Comparison of ENCODE assay signal across 9 cellular contexts in the genomic region with DNA sequence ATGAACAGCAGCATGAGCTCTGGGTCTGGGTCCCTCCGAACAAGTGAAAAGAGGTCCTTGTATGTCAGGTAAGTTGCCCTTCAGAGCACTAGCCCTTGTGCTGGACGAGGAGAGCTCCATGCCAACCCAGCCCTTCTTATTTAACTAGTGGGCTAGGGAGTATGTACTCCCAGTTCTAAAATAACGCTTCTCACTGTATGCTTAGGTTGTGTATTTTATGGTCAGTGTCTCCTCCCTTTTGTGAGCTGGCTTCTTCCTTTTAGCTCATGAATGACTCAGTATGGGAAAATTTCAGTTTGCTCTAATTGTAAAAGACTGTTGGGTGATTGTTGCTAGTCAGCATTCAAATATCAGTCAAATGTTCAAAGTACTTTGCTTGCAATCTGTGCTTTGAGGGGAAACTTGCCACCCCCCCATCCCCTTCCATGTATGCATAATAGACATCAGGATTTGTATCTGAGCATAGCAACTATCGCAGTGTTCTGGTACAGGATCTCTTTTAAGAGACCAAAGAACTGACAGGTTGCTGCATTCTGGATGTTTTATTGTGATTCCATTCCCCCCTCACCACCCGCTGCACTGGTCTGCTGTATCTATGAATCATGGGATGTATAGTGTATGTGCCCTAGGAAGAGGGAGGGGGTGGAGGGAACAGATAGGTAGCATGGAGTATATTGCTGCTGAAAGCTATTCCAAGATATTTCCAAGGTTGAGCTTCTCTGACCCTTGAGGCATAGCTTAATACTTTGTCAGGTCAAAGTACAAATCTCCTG. TPM values are rescaled to one million over a fixed set of nuclear protein-coding genes. Genes with fewer than 3 reads are reported as not detected.
DNase-seq lines count a peak whose midpoint lies in the region; ATAC-seq and TF ChIP-seq lines count a peak whose summit lies in the region.
"Had no signal": no experiment of that assay in that cellular context is flagged by ENCODE, and none has a peak within 500 bp of the region (broad histone marks: within the 10 kb centered on the region; RNA-seq: fewer than 3 reads in every experiment).

No MANE protein-coding gene starts in this region.

- H4K8ac ChIP-seq in trophoblast cell (ENCODE audit: low read depth, low read length), result no peak overlapping the region

- no peaks in the 10 kb centered on the region for H3K79me1 ChIP-seq in trophoblast cell (ENCODE audit: low read length)

- TF ChIP-seq CTCF in RWPE1 (conservative IDR thresholded peaks at IDR 0.05; ENCODE audit: low read depth) (no peak), fibroblast of mammary gland (conservative IDR thresholded peaks at IDR 0.05; ENCODE audit: control insufficient read depth, insufficient read depth, low read depth, low read length) (no peak)

- H3K27me3 ChIP-seq in trophoblast cell (ENCODE audit: insufficient read depth, low read length), result no peaks in the 10 kb centered on the region
- H3K27me3 ChIP-seq: gastrocnemius medialis had no signal

- DNase-seq in ELR (ENCODE audit: low read depth), result peak; percentile 81
- peak; percentile 30 for DNase-seq in RWPE1 (ENCODE audit: low spot score)
- DNase-seq in fibroblast of mammary gland (ENCODE audit: low read depth), result peak; percentile 87
- no peak for DNase-seq in trophoblast cell
- no peak for DNase-seq in SIG-M5 (lab: John Stamatoyannopoulos, UW)
- DNase-seq in NCI-H2107 treated with DMSO at 0.1 percent for 48 hours (lab: John Stamatoyannopoulos, UW; ENCODE audit: unreplicated experiment), result no peak
- DNase-seq: gastrocnemius medialis had no signal

- no peak overlapping the region for H3K4ac ChIP-seq in trophoblast cell (ENCODE audit: low read depth, low read length)

- no peak overlapping the region for H3K23ac ChIP-seq in trophoblast cell (ENCODE audit: low read length)

- H2BK12ac ChIP-seq in trophoblast cell (ENCODE audit: low read length), result no peak overlapping the region

- peak overlapping the region; percentile 71 for H3K18ac ChIP-seq in trophoblast cell (ENCODE audit: low read length)

- H3K9ac ChIP-seq in trophoblast cell (ENCODE audit: low read length), result no peak overlapping the region

- ATAC-seq in HG03045 (IDR thresholded peaks at IDR 0.05; ENCODE audit: unreplicated experiment) (no peak), HG02798 (IDR thresholded peaks at IDR 0.05; ENCODE audit: poor library complexity, unreplicated experiment) (no peak)

- H3K79me2 ChIP-seq in trophoblast cell (ENCODE audit: control insufficient read depth, insufficient read depth, low read length, poor library complexity), result no peaks in the 10 kb centered on the region

- H3K36me3 ChIP-seq in trophoblast cell (ENCODE audit: control insufficient read depth in 1 of 2, insufficient read depth in 2 of 2, low read length in 2 of 2), result peaks cover 0 to 7% of the 10 kb centered on the region in 2 experiments
- H3K36me3 ChIP-seq: gastrocnemius medialis had no signal

- CTCF ChIA-PET in RWPE1 (lab: Yijun Ruan, JAX), result interaction anchor here (0.6 kb wide), 1 partner anchor 47 kb away, joined by 4 read pairs; no protein-coding TSS in a partner anchor

- H2BK120ac ChIP-seq in trophoblast cell (ENCODE audit: insufficient read depth, low read length, poor library complexity), result no peak overlapping the region

- WGBS in trophoblast cell (ENCODE audit: extremely low coverage, insufficient coverage, insufficient read length), result no CpG with 5 or more reads among the region's 5 CpGs

- H4K91ac ChIP-seq in trophoblast cell (ENCODE audit: low read depth, low read length), result no peak overlapping the region

- no peak overlapping the region for H3K4me2 ChIP-seq in trophoblast cell (ENCODE audit: low read length)

- POLR2A ChIA-PET in RWPE1 (lab: Yijun Ruan, JAX; ENCODE audit: low non-redundant PET), result no interaction called here

- H4K12ac ChIP-seq in trophoblast cell (ENCODE audit: low read depth, low read length), result no peak overlapping the region

- no peaks in the 10 kb centered on the region for H3K9me3 ChIP-seq in trophoblast cell (ENCODE audit: insufficient read depth, low read depth, low read length)
- H3K9me3 ChIP-seq: gastrocnemius medialis had no signal

- H3K14ac ChIP-seq in trophoblast cell (ENCODE audit: low read length), result no peak overlapping the region

- peaks cover 0 to 13% of the 10 kb centered on the region in 2 experiments for H3K4me1 ChIP-seq in trophoblast cell (ENCODE audit: control insufficient read depth in 1 of 2, insufficient read depth in 2 of 2, low read length in 2 of 2)

- no peak overlapping the region; the same call in 1 of the 2 replicates for H3K27ac ChIP-seq in RWPE1
- no peak overlapping the region for H3K27ac ChIP-seq in trophoblast cell (ENCODE audit: low read depth, low read length)

- H2AK5ac ChIP-seq in trophoblast cell (ENCODE audit: low read length), result no peak overlapping the region

- H2BK5ac ChIP-seq in trophoblast cell (ENCODE audit: low read depth, low read length, poor library complexity), result no peak overlapping the region

- peak overlapping the region; percentile 32 for H3K4me3 ChIP-seq in fibroblast of mammary gland (ENCODE audit: control insufficient read depth, low read depth, low read length)
- no peak overlapping the region for H3K4me3 ChIP-seq in trophoblast cell (ENCODE audit: low read depth, low read length)

- no peak overlapping the region for H2AFZ ChIP-seq in trophoblast cell (ENCODE audit: insufficient read depth, low read length, poor library complexity)

RNA-seq across cellular contexts. Expression of gene DLG3, which starts 34.7 kb away (rescaled TPM):
- 18.6 and 22.7 TPM in 2 replicates for polyA plus RNA-seq in trophoblast cell (2013)

RNA-seq across cellular contexts. Expression of gene GDPD2, which starts 56.3 kb away (rescaled TPM):
- 0.47 and 0.57 TPM in 2 replicates for polyA plus RNA-seq in trophoblast cell (2013)

Comparison
In these comparisons a context has a peak if more than half of its experiments do, and no peak if none do; other contexts are left out.
1. DNase-seq: peak in ELR (single experiment), RWPE1 (single experiment) and fibroblast of mammary gland (single experiment); none in trophoblast cell (0 of 2), SIG-M5 (single experiment) and NCI-H2107 treated with DMSO at 0.1 percent for 48 hours (single experiment).